ENCODE assay signal across 1 cellular context in the genomic region with DNA sequence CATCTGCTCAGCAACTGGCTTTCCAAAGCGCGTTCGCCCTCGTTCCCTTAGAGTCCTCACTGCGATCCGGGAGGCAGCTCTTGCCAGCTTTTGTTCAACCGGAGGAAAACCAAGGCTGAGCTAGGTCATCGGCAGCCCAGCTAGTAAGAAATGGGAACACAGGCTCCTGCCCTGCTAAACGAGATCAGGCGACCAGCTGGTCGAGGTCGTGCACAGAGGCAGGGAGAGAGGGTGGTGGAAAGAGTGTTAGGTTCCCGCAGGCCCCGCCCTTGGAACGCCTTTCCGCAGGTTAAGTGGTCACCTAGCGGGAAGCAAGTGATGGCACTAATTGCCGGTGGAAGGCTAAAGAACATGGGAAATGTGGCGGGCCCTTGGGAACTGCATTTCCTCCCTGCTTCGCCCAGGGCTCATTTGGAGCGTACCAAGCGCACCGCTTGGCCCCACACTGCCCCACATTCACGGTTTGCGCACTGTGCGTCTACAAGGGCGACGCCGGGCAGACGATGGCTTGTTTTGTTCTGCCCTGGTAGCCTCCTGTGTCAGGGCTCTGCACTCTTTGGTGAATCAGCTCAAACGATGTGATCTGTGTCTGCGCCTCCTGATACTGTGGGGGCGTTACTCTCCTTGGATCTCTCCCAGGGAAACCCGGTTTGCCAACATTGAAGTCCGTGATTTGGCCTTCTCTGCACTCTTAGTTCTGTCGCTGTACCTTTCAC.
TF ChIP-seq lines count a peak whose summit lies in the region.

No MANE protein-coding gene starts in this region.

TF ChIP-seq in K562, 482 proteins besides CTCF, POLR2A, EP300 and RAD21:
- TF ChIP-seq, protein P1, sequence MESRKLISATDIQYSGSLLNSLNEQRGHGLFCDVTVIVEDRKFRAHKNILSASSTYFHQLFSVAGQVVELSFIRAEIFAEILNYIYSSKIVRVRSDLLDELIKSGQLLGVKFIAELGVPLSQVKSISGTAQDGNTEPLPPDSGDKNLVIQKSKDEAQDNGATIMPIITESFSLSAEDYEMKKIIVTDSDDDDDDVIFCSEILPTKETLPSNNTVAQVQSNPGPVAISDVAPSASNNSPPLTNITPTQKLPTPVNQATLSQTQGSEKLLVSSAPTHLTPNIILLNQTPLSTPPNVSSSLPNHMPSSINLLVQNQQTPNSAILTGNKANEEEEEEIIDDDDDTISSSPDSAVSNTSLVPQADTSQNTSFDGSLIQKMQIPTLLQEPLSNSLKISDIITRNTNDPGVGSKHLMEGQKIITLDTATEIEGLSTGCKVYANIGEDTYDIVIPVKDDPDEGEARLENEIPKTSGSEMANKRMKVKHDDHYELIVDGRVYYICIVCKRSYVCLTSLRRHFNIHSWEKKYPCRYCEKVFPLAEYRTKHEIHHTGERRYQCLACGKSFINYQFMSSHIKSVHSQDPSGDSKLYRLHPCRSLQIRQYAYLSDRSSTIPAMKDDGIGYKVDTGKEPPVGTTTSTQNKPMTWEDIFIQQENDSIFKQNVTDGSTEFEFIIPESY (CRISPR knock-in tag; IDR thresholded peaks at IDR 0.05) = peak; percentile 59; the same call in 1 of the 2 replicates
- TF ChIP-seq, protein P2, sequence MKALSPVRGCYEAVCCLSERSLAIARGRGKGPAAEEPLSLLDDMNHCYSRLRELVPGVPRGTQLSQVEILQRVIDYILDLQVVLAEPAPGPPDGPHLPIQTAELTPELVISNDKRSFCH (CRISPR knock-in tag; IDR thresholded peaks at IDR 0.05) = no peak
- TF ChIP-seq, protein P2 (tag; IDR thresholded peaks at IDR 0.05) = no peak
- TF ChIP-seq SUPT5H (IDR thresholded peaks at IDR 0.05) = no peak
- TF ChIP-seq, protein P3, sequence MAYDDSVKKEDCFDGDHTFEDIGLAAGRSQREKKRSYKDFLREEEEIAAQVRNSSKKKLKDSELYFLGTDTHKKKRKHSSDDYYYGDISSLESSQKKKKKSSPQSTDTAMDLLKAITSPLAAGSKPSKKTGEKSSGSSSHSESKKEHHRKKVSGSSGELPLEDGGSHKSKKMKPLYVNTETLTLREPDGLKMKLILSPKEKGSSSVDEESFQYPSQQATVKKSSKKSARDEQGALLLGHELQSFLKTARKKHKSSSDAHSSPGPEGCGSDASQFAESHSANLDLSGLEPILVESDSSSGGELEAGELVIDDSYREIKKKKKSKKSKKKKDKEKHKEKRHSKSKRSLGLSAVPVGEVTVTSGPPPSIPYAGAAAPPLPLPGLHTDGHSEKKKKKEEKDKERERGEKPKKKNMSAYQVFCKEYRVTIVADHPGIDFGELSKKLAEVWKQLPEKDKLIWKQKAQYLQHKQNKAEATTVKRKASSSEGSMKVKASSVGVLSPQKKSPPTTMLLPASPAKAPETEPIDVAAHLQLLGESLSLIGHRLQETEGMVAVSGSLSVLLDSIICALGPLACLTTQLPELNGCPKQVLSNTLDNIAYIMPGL (CRISPR knock-in tag; IDR thresholded peaks at IDR 0.05) = no peak
